In the genomic region with DNA sequence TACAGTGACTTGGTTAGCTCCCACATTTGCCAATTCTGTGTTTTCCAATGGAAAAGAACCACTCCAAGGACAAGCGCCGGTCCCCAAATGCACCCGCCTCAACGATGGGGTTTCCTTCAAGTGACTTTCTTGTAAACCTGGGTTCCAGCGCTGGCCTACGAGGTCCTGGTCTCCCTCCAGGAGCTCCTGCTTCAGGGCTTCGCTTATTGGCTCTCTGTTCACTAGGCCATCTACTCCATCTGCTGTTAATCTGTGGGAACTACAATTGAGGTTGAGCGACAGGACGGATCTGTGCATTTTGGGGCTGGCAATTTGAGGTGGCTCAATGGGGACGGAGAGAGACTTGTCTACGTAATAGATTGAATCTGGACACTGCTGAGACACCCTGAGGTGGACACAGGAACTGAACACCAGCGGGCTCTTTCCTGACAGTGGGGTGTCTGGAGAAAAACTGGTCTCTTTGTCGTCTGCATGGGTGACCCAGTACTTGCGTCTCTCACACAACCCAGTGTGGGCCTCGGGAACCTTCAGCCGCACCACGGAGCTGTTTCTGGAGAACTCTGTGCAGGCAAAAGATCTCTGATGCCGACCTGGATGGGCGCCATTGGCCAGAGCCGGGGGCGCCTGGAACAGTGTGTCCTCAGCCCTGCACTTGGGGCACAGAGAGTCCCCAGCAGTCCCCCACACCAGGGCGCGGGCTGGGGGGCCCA, we compare ENCODE assay signal across 9 cellular contexts.
DNase-seq lines count a peak whose midpoint lies in the region; ATAC-seq and TF ChIP-seq lines count a peak whose summit lies in the region.
"Had no signal": no experiment of that assay in that cellular context is flagged by ENCODE, and none has a peak within 500 bp of the region (broad histone marks: within the 10 kb centered on the region; RNA-seq: fewer than 3 reads in every experiment).

No MANE protein-coding gene starts in this region.

- no peak overlapping the region for H3K4me3 Mint-ChIP-seq in glutamatergic neuron (ENCODE audit: unreplicated experiment)
- no peak overlapping the region for H3K4me3 Mint-ChIP-seq in progenitor cell of endocrine pancreas (ENCODE audit: low read depth)

- H4K20me1 ChIP-seq in Karpas-422 (ENCODE audit: insufficient read depth, low read depth, low read length) = no peaks in the 10 kb centered on the region

- ATAC-seq in HG03139 (IDR thresholded peaks at IDR 0.05; ENCODE audit: unreplicated experiment) = no peak

- H3K9me3 Mint-ChIP-seq in glutamatergic neuron (ENCODE audit: unreplicated experiment) (peaks cover 3% of the 10 kb centered on the region), progenitor cell of endocrine pancreas (ENCODE audit: low read depth) (no peaks in the 10 kb centered on the region)

- DNase-seq in ELR (ENCODE audit: low read depth) (peak; percentile 73), Karpas-422 (peak; percentile 83), glutamatergic neuron (peak; percentile 39), progenitor cell of endocrine pancreas (ENCODE audit: low spot score, unreplicated experiment) (peak; percentile 32), NCI-H2107 (lab: John Stamatoyannopoulos, UW) (no peak)

- H3K79me2 ChIP-seq in Karpas-422 (ENCODE audit: low read length) = no peaks in the 10 kb centered on the region

- H3K36me3 Mint-ChIP-seq in glutamatergic neuron (ENCODE audit: unreplicated experiment) (no peaks in the 10 kb centered on the region), progenitor cell of endocrine pancreas (ENCODE audit: insufficient read depth) (no peaks in the 10 kb centered on the region)

- H3K27me3 Mint-ChIP-seq in glutamatergic neuron (ENCODE audit: unreplicated experiment) (peaks cover 2% of the 10 kb centered on the region), progenitor cell of endocrine pancreas (peaks cover 25% of the 10 kb centered on the region)

- no peaks in the 10 kb centered on the region for H3K9me3 ChIP-seq in Karpas-422 (ENCODE audit: low read length)

- H3K9ac ChIP-seq in Karpas-422 (ENCODE audit: low read length) = no peak overlapping the region

- no peaks in the 10 kb centered on the region for H3K27me3 ChIP-seq in Karpas-422 (ENCODE audit: low read length)

- H3K4me1 Mint-ChIP-seq in glutamatergic neuron (ENCODE audit: low read depth, unreplicated experiment) = no peaks in the 10 kb centered on the region
- H3K4me1 Mint-ChIP-seq in progenitor cell of endocrine pancreas (ENCODE audit: low read depth) = no peaks in the 10 kb centered on the region

- H3K27ac ChIP-seq in 22Rv1 (no peak overlapping the region), Karpas-422 (ENCODE audit: low read length) (no peak overlapping the region), VCaP (no peak overlapping the region)
- H3K27ac ChIP-seq: epithelial cell of prostate had no signal

- H3K4me3 ChIP-seq in Karpas-422 (ENCODE audit: low read length) = no peak overlapping the region

- H3K36me3 ChIP-seq in Karpas-422 (ENCODE audit: insufficient read depth, low read length) = no peaks in the 10 kb centered on the region

- H3K27ac Mint-ChIP-seq in glutamatergic neuron (ENCODE audit: unreplicated experiment) (no peak overlapping the region), progenitor cell of endocrine pancreas (no peak overlapping the region)

- H2AFZ ChIP-seq in Karpas-422 (ENCODE audit: low read length) = no peak overlapping the region

- TF ChIP-seq CTCF in 22Rv1 (IDR thresholded peaks at IDR 0.05) = peak; percentile 78
- peak; percentile 68 for TF ChIP-seq CTCF in VCaP (conservative IDR thresholded peaks at IDR 0.05)
- TF ChIP-seq CTCF in glutamatergic neuron (IDR thresholded peaks at IDR 0.05; ENCODE audit: partially characterized antibody, unreplicated experiment) = peak; percentile 67
- peak; percentile 67 for TF ChIP-seq CTCF in progenitor cell of endocrine pancreas (IDR thresholded peaks at IDR 0.05; ENCODE audit: unreplicated experiment)

- no peaks in the 10 kb centered on the region for H3K9me2 ChIP-seq in Karpas-422 (replicated peaks; ENCODE audit: insufficient read depth, low read length)

- no peaks in the 10 kb centered on the region for H3K4me1 ChIP-seq in Karpas-422 (ENCODE audit: low read length)

- H3K4me2 ChIP-seq in Karpas-422 (ENCODE audit: low read depth, low read length, poor library complexity, severe bottlenecking) = no peak overlapping the region
